Comparison of ENCODE assay signal across 9 cellular contexts in genomic region chrX:41449615-41450014, GRCh38. TPM values are rescaled to one million over a fixed set of nuclear protein-coding genes. Genes with fewer than 3 reads are reported as not detected.
DNase-seq lines count a peak whose midpoint lies in the region; ATAC-seq, FAIRE-seq and TF ChIP-seq lines count a peak whose summit lies in the region.
"Had no signal": no experiment of that assay in that cellular context is flagged by ENCODE, and none has a peak within 500 bp of the region (broad histone marks: within the 10 kb centered on the region; RNA-seq: fewer than 3 reads in every experiment).

No MANE protein-coding gene starts in this region.

- in situ Hi-C loops in GM13976 (cut with MboI; ENCODE audit: low sequenced_read_pairs, unreplicated experiment) = no loop called here

- H3K4me1 ChIP-seq in Karpas-422 (ENCODE audit: low read length) = peaks cover 16% of the 10 kb centered on the region
- H3K4me1 ChIP-seq in lower lobe of right lung = peaks cover 7% of the 10 kb centered on the region

- no peaks in the 10 kb centered on the region for H3K9me3 Mint-ChIP-seq in activated CD8-positive, alpha-beta T cell treated with anti-CD3 and anti-CD28 coated beads, Interleukin-2, amount 10 ng/mL, durations not matched to agents 7 days and 5 days (ENCODE audit: insufficient read depth)

- peaks cover 17% of the 10 kb centered on the region for H3K4me1 Mint-ChIP-seq in activated CD8-positive, alpha-beta T cell treated with anti-CD3 and anti-CD28 coated beads, Interleukin-2, amount 10 ng/mL, durations not matched to agents 7 days and 5 days (ENCODE audit: low read depth)

- no peak for TF ChIP-seq CTCF in lower lobe of right lung (IDR thresholded peaks at IDR 0.05)
- TF ChIP-seq CTCF in GM13976 (IDR thresholded peaks at IDR 0.05; ENCODE audit: borderline replicate concordance, control extremely low read depth, extremely low read depth, insufficient read depth, missing control alignments) = no peak

- no peaks in the 10 kb centered on the region for H4K20me1 ChIP-seq in Karpas-422 (ENCODE audit: insufficient read depth, low read depth, low read length)

- peak overlapping the region; percentile 34 for H3K4me3 Mint-ChIP-seq in activated CD8-positive, alpha-beta T cell treated with anti-CD3 and anti-CD28 coated beads, Interleukin-2, amount 10 ng/mL, durations not matched to agents 7 days and 5 days

- H3K4me2 ChIP-seq in Karpas-422 (ENCODE audit: low read depth, low read length, poor library complexity, severe bottlenecking) = peak overlapping the region; percentile 46

- no peak overlapping the region for H2AFZ ChIP-seq in Karpas-422 (ENCODE audit: low read length)

- no peaks in the 10 kb centered on the region for H3K79me2 ChIP-seq in Karpas-422 (ENCODE audit: low read length)

- no peaks in the 10 kb centered on the region for H3K36me3 Mint-ChIP-seq in activated CD8-positive, alpha-beta T cell treated with anti-CD3 and anti-CD28 coated beads, Interleukin-2, amount 10 ng/mL, durations not matched to agents 7 days and 5 days (ENCODE audit: low read depth)

- H3K27ac ChIP-seq in Karpas-422 (ENCODE audit: low read length) (no peak overlapping the region), lower lobe of right lung (no peak overlapping the region)
- H3K27ac ChIP-seq: epithelial cell of prostate had no signal

- peaks cover 4% of the 10 kb centered on the region for H3K27me3 Mint-ChIP-seq in activated CD8-positive, alpha-beta T cell treated with anti-CD3 and anti-CD28 coated beads, Interleukin-2, amount 10 ng/mL, durations not matched to agents 7 days and 5 days (ENCODE audit: low read depth)

- CTCF ChIA-PET in activated CD8-positive, alpha-beta T cell treated with anti-CD3 and anti-CD28 coated beads, Interleukin-2, amount 10 ng/mL, durations not matched to agents 7 days and 5 days (lab: Charles Lee) = interaction anchor here (1.6 kb wide), 1 partner anchor 8 kb away, joined by 6 read pairs; no protein-coding TSS in a partner anchor

- no peaks in the 10 kb centered on the region for H3K9me2 ChIP-seq in Karpas-422 (replicated peaks; ENCODE audit: insufficient read depth, low read length)

- H3K27me3 ChIP-seq in Karpas-422 (ENCODE audit: low read length) = no peaks in the 10 kb centered on the region
- no peaks in the 10 kb centered on the region for H3K27me3 ChIP-seq in lower lobe of right lung (ENCODE audit: low read depth)

- intact Hi-C loops in lower lobe of right lung (cut with DNase I) = no loop called here

- POLR2A ChIA-PET in activated CD8-positive, alpha-beta T cell treated with anti-CD3 and anti-CD28 coated beads, Interleukin-2, amount 10 ng/mL, durations not matched to agents 7 days and 5 days (lab: Charles Lee) = interaction anchor here (0.6 to 0.7 kb wide), 2 partner anchors 19 to 313 kb away, joined by 3 to 5 read pairs; no protein-coding TSS in a partner anchor

- H3K9ac ChIP-seq in Karpas-422 (ENCODE audit: low read length) = no peak overlapping the region

- FAIRE-seq in urothelium cell line (lab: Jason Lieb, UNC) = no peak
- FAIRE-seq in RCC 7860 (lab: Jason Lieb, UNC) = no peak

- no peaks in the 10 kb centered on the region for H3K36me3 ChIP-seq in Karpas-422 (ENCODE audit: insufficient read depth, low read length)
- no peaks in the 10 kb centered on the region for H3K36me3 ChIP-seq in lower lobe of right lung

- DNase-seq in GM04503 (ENCODE audit: low read depth) (peak; percentile 30), Karpas-422 (peak; percentile 55), lower lobe of right lung (no peak), urothelium cell line (ENCODE audit: low spot score) (no peak), RCC 7860 (ENCODE audit: low spot score) (no peak), GM13976 (ENCODE audit: low spot score) (no peak)
- no peak for DNase-seq in activated CD8-positive, alpha-beta T cell treated with anti-CD3 and anti-CD28 coated beads, Interleukin-2, amount 10 ng/mL, durations not matched to agents 7 days and 5 days

- H3K27ac Mint-ChIP-seq in activated CD8-positive, alpha-beta T cell treated with anti-CD3 and anti-CD28 coated beads, Interleukin-2, amount 10 ng/mL, durations not matched to agents 7 days and 5 days = peak overlapping the region; percentile 28

- H3K4me3 ChIP-seq in Karpas-422 (ENCODE audit: low read length) = no peak overlapping the region
- H3K4me3 ChIP-seq in lower lobe of right lung = peak overlapping the region; percentile 11

- no peak for ATAC-seq in activated CD8-positive, alpha-beta T cell treated with anti-CD3 and anti-CD28 coated beads, Interleukin-2, amount 10 ng/mL, durations not matched to agents 7 days and 5 days
- ATAC-seq in lower lobe of right lung (peak; percentile 48 to 68), GM21737 (IDR thresholded peaks at IDR 0.05; ENCODE audit: unreplicated experiment) (no peak)

- no peaks in the 10 kb centered on the region for H3K9me3 ChIP-seq in Karpas-422 (ENCODE audit: low read length)
- no peaks in the 10 kb centered on the region for H3K9me3 ChIP-seq in lower lobe of right lung

RNA-seq across cellular contexts. Expression of gene NYX, which starts 2.5 kb away (rescaled TPM):
- total RNA-seq in Karpas-422 (2014; rRNA removed; shearing (Covaris generic); ENCODE audit: low replicate concordance) = not detected in 2 replicates
- not detected for total RNA-seq in activated CD8-positive, alpha-beta T cell treated with anti-CD3 and anti-CD28 coated beads, Interleukin-2, amount 10 ng/mL, durations not matched to agents 7 days and 5 days
- total RNA-seq in lower lobe of right lung = not detected

Comparison
In these comparisons a context has a peak if more than half of its experiments do, and no peak if none do; other contexts are left out.
1. DNase-seq: peak in GM04503 (single experiment) and Karpas-422 (single experiment); none in activated CD8-positive, alpha-beta T cell treated with anti-CD3 and anti-CD28 coated beads, Interleukin-2, amount 10 ng/mL, durations not matched to agents 7 days and 5 days (single experiment), lower lobe of right lung (single experiment), urothelium cell line (single experiment), RCC 7860 (single experiment) and GM13976 (single experiment).
2. ATAC-seq: peak in lower lobe of right lung (2 of 2); none in activated CD8-positive, alpha-beta T cell treated with anti-CD3 and anti-CD28 coated beads, Interleukin-2, amount 10 ng/mL, durations not matched to agents 7 days and 5 days (single experiment) and GM21737 (single experiment).